Comparison of ENCODE assay signal across 8 cellular contexts in the genomic region with DNA sequence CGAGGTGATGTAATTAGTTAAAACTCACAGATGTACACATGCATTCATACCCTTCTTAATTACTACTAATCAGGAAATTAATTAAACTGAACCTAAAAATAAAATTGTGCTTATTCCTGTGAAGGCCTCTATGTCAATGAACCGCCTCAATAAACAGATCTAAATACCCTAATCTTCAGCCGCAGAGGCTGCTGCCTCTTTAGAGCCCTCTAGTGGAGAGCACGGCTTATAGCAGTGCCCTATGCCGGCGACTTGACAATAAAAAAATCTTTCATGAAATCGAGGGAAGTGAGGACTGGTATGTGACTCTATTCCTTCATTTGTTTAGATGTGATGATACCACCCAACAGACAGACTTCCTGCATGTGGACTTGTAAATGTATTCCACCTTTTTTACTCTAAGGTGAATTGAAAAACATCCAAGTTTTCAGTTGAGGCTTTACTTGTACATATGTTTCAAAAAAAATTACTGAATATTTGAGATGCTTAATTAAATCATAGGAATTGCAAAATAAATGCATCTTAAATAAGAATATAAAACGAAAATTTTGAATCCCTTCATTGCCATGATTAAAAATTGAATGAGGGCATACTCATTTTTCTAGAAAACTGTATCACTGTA. TPM values are rescaled to one million over a fixed set of nuclear protein-coding genes. Genes with fewer than 3 reads are reported as not detected.
A peak's percentile ranks its signal among the peaks of the same experiment; 100 is the strongest.
DNase-seq lines count a peak whose midpoint lies in the region; ATAC-seq and TF ChIP-seq lines count a peak whose summit lies in the region.

No MANE protein-coding gene starts in this region.

- WGBS in mammary epithelial cell (ENCODE audit: low coverage, missing lambda C conversion rate): 17% methylated on average over 8 of the region's 8 CpGs
- 27% methylated on average over 8 of the region's 8 CpGs for WGBS in suprapubic skin

- TF ChIP-seq POLR2A in suprapubic skin (IDR thresholded peaks at IDR 0.05): no peak

- H2AFZ ChIP-seq in mammary epithelial cell (ENCODE audit: low read depth, low read length): no peak overlapping the region

- H3K27ac ChIP-seq in mammary epithelial cell (ENCODE audit: insufficient read depth, low read depth, low read length) (no peak overlapping the region), suprapubic skin (no peak overlapping the region)

- no peaks in the 10 kb centered on the region for H4K20me1 ChIP-seq in mammary epithelial cell (ENCODE audit: insufficient read depth, low read length)

- intact Hi-C loops in mammary epithelial cell (cut with micrococcal nuclease): loop anchor here (1.0 to 10.0 kb wide), 6 partner anchors 104 to 897 kb away; no protein-coding TSS in a partner anchor

- DNase-seq in activated T-cell treated with anti-CD3 and anti-CD28 coated beads, Interleukin-2, amount 50 U/mL, for 48 hours: peak; percentile 25 to 32
- no peak for DNase-seq in activated T-cell treated with anti-CD3 and anti-CD28 coated beads, Interleukin-2, amount 50 U/mL, for 1 hour
- DNase-seq in HPDE6-E6E7 (ENCODE audit: extremely low spot score) (peak; percentile 19), RKO (ENCODE audit: low spot score) (peak; percentile 69), mammary epithelial cell (peak; percentile 46), left lobe of liver (ENCODE audit: low spot score) (no peak), suprapubic skin (ENCODE audit: low spot score in 2 of 2) (peak in 1 of 2 donors; percentile 58)

- H3K4me1 ChIP-seq in mammary epithelial cell (ENCODE audit: insufficient read depth, low read length) (peaks cover 8% of the 10 kb centered on the region), suprapubic skin (no peaks in the 10 kb centered on the region)

- TF ChIP-seq CTCF in mammary epithelial cell (conservative IDR thresholded peaks at IDR 0.05 in 1 of 2, IDR thresholded peaks at IDR 0.05 in 1 of 2; ENCODE audit: extremely low read depth in 1 of 2, insufficient read depth in 1 of 2, low read depth in 1 of 2, low read length in 2 of 2): peak; percentile 94 to 98
- TF ChIP-seq CTCF in suprapubic skin (IDR thresholded peaks at IDR 0.05): peak; percentile 38 to 94

- no peaks in the 10 kb centered on the region for H3K36me3 ChIP-seq in mammary epithelial cell (ENCODE audit: insufficient read depth, low read length)
- no peaks in the 10 kb centered on the region for H3K36me3 ChIP-seq in suprapubic skin

- no peaks in the 10 kb centered on the region for H3K27me3 ChIP-seq in mammary epithelial cell (ENCODE audit: insufficient read depth, low read length)
- no peaks in the 10 kb centered on the region for H3K27me3 ChIP-seq in suprapubic skin

- BruUV-seq in mammary epithelial cell (replicated peaks; lab: Mats Ljungman, UMichigan): no TSS peak

- H3K9me3 ChIP-seq in mammary epithelial cell (replicated peaks; ENCODE audit: insufficient read depth, low read length) (no peaks in the 10 kb centered on the region), suprapubic skin (no peaks in the 10 kb centered on the region)

- no peak for TF ChIP-seq EP300 in suprapubic skin (IDR thresholded peaks at IDR 0.05)

- no peak overlapping the region for H3K9ac ChIP-seq in mammary epithelial cell (ENCODE audit: insufficient read depth, low read length)

- ATAC-seq in GM21619 (IDR thresholded peaks at IDR 0.05; ENCODE audit: unreplicated experiment) (peak; percentile 92), left lobe of liver (peak; percentile 96)

- dilution Hi-C loops in mammary epithelial cell (cut with HindIII; ENCODE audit: low sequenced_read_pairs): no loop called here

- CTCF ChIA-PET in mammary epithelial cell (lab: Charles Lee; ENCODE audit: low non-redundant PET): no interaction called here

- H3K4me3 ChIP-seq in mammary epithelial cell (replicated peaks in 1 of 3; ENCODE audit: insufficient read depth in 1 of 3, low read depth in 2 of 3, low read length in 3 of 3) (no peak overlapping the region), suprapubic skin (no peak overlapping the region)

- H3K4me2 ChIP-seq in mammary epithelial cell (ENCODE audit: insufficient read depth, low read depth, low read length): no peak overlapping the region

- H3K79me2 ChIP-seq in mammary epithelial cell (ENCODE audit: insufficient read depth, low read length): no peaks in the 10 kb centered on the region

- in situ Hi-C loops in mammary epithelial cell (cut with MboI; ENCODE audit: low sequenced_read_pairs in 2 of 2): no loop called here

RNA-seq across cellular contexts. Expression of a gene that starts 8.3 kb away (rescaled TPM):
- total RNA-seq in mammary epithelial cell: under 1 TPM; 0.26 to 0.67 TPM
- 0.02 TPM for polyA plus RNA-seq in mammary epithelial cell
- polyA minus RNA-seq in mammary epithelial cell: not detected
- total RNA-seq in left lobe of liver: 1.5 TPM
- 1 to 10 TPM in 2 of 4 donors, under 1 TPM in 2; 0.85 to 1.4 (median 0.96) TPM for total RNA-seq in suprapubic skin

Comparison
In these comparisons a context has a peak if more than half of its experiments do, and no peak if none do; other contexts are left out.
1. DNase-seq: peak in activated T-cell treated with anti-CD3 and anti-CD28 coated beads, Interleukin-2, amount 50 U/mL, for 48 hours (2 of 2), HPDE6-E6E7 (single experiment), RKO (single experiment) and mammary epithelial cell (single experiment); none in activated T-cell treated with anti-CD3 and anti-CD28 coated beads, Interleukin-2, amount 50 U/mL, for 1 hour (single experiment) and left lobe of liver (single experiment).